16 cellular contexts compared by ENCODE assay signal in the genomic region with DNA sequence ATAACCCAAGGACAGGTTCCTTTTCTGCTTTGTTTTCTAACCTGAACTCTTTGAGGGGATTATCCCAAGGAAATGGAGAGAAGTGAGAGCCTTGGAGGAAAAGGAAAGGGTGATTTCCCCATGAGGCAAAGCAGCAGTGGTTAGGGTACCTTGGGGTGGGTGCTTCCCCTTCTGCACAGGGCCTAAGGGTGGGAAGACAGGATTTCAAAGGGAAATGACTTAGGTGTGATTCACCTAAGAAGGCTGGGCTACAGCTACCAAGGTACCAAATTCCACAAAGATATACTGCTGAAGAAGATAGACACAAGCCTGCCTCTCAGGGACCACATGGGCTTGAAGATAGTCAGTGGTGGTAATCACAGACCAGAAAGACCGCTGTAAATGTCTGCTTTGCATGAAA.
DNase-seq lines count a peak whose midpoint lies in the region; ATAC-seq and TF ChIP-seq lines count a peak whose summit lies in the region.
"Had no signal": no experiment of that assay in that cellular context is flagged by ENCODE, and none has a peak within 500 bp of the region (broad histone marks: within the 10 kb centered on the region; RNA-seq: fewer than 3 reads in every experiment).

No MANE protein-coding gene starts in this region.

- TF ChIP-seq CTCF in IMR-90 (conservative IDR thresholded peaks at IDR 0.05; ENCODE audit: low read depth, low read length) (no peak), RWPE2 (IDR thresholded peaks at IDR 0.05; ENCODE audit: poor library complexity, severe bottlenecking) (no peak), foreskin keratinocyte (conservative IDR thresholded peaks at IDR 0.05) (no peak)

- H4K8ac ChIP-seq in IMR-90 (ENCODE audit: low read depth in 2 of 2, low read length in 2 of 2) = no peak overlapping the region

- H3K4me2 ChIP-seq in IMR-90 (ENCODE audit: low read depth, low read length) = no peak overlapping the region

- no peak overlapping the region for H3K27ac ChIP-seq in IMR-90 (ENCODE audit: insufficient read depth, low read length)
- no peak overlapping the region for H3K27ac ChIP-seq in RWPE2 (ENCODE audit: poor library complexity, severe bottlenecking)
- no peak overlapping the region for H3K27ac ChIP-seq in foreskin keratinocyte

- H3K18ac ChIP-seq in IMR-90 (ENCODE audit: low read depth, low read length) = no peak overlapping the region

- H3K36me3 ChIP-seq in IMR-90 (ENCODE audit: control insufficient read depth, insufficient read depth, low read length) = no peaks in the 10 kb centered on the region
- no peaks in the 10 kb centered on the region for H3K36me3 ChIP-seq in RWPE2 (ENCODE audit: low read depth)

- POLR2A ChIA-PET in IMR-90 (lab: Charles Lee; ENCODE audit: unreplicated experiment) = no interaction called here

- TF ChIP-seq POLR2A in IMR-90 (IDR thresholded peaks at IDR 0.05; ENCODE audit: low read depth, low read length) = no peak

- in situ Hi-C loops in IMR-90 (cut with MboI; ENCODE audit: low sequenced_read_pairs) = no loop called here

- no peak overlapping the region for H2BK15ac ChIP-seq in IMR-90 (ENCODE audit: low read depth, low read length)

- no peak overlapping the region for H3K23ac ChIP-seq in IMR-90 (ENCODE audit: low read depth, low read length)

- no peak overlapping the region for H3K56ac ChIP-seq in IMR-90 (ENCODE audit: extremely low read depth, insufficient read depth, low read length)

- no peaks in the 10 kb centered on the region for H3K9me1 ChIP-seq in IMR-90 (ENCODE audit: insufficient read depth, low read length)

- H4K5ac ChIP-seq in IMR-90 (ENCODE audit: low read depth, low read length) = no peak overlapping the region

- no peaks in the 10 kb centered on the region for H3K9me3 ChIP-seq in IMR-90 (ENCODE audit: control insufficient read depth, insufficient read depth, low read length)
- H3K9me3 ChIP-seq in RWPE2 (ENCODE audit: severe bottlenecking) = no peaks in the 10 kb centered on the region

- H2AK5ac ChIP-seq in IMR-90 (ENCODE audit: low read depth, low read length) = no peak overlapping the region

- no TSS peak for BruUV-seq in IMR-90 (replicated peaks; lab: Mats Ljungman, UMichigan)

- H2BK5ac ChIP-seq in IMR-90 (ENCODE audit: low read depth, low read length, poor library complexity, severe bottlenecking) = no peak overlapping the region

- H2BK120ac ChIP-seq in IMR-90 (ENCODE audit: low read depth, low read length) = no peak overlapping the region

- H4K20me1 ChIP-seq in IMR-90 (ENCODE audit: insufficient read depth, low read length) = no peaks in the 10 kb centered on the region

- CTCF ChIA-PET in IMR-90 (lab: Yijun Ruan, JAX) = no interaction called here

- no peak for DNase-seq in IMR-90
- DNase-seq in RWPE2 (ENCODE audit: low spot score) = no peak
- peak in 1 of 2 donors; percentile 51 for DNase-seq in foreskin keratinocyte
- DNase-seq in NCI-H69 (lab: John Stamatoyannopoulos, UW) = no peak
- no peak for DNase-seq in NCI-H2107 treated with DMSO at 0.1 percent for 48 hours (lab: John Stamatoyannopoulos, UW; ENCODE audit: unreplicated experiment)
- DNase-seq in left colon = no peak
- DNase-seq: C1 segment of cervical spinal cord; CD4-positive, CD25-positive, alpha-beta regulatory T cell; CD8-positive, alpha-beta memory T cell; COR-L47; DMS 273 treated with DMSO at 0.1 percent for 48 hours; DMS53; DND-41; EL; H9 had no signal

- TF ChIP-seq RAD21 in IMR-90 (IDR thresholded peaks at IDR 0.05; ENCODE audit: low read length) = no peak

- H3K4ac ChIP-seq in IMR-90 (ENCODE audit: low read depth, low read length) = no peak overlapping the region

- H4K91ac ChIP-seq in IMR-90 (ENCODE audit: insufficient read depth, low read depth, low read length) = no peak overlapping the region

- intact Hi-C loops in IMR-90 (cut with micrococcal nuclease) (no loop called here), left colon (cut with DNase I, micrococcal nuclease) (no loop called here)

- no peaks in the 10 kb centered on the region for H3K79me1 ChIP-seq in IMR-90 (ENCODE audit: low read depth in 1 of 2, low read length in 2 of 2)

- H3K4me3 ChIP-seq in IMR-90 (ENCODE audit: insufficient read depth, low read depth, low read length) (no peak overlapping the region), RWPE2 (ENCODE audit: severe bottlenecking) (no peak overlapping the region)
- H3K4me3 ChIP-seq: GM12878 had no signal

- H2BK20ac ChIP-seq in IMR-90 (ENCODE audit: low read depth, low read length) = no peak overlapping the region

- no peak overlapping the region for H3K9ac ChIP-seq in IMR-90 (ENCODE audit: low read depth, low read length)

- no CpG with 5 or more reads among the region's 1 CpG for WGBS in IMR-90 (ENCODE audit: extremely low coverage in 2 of 2, insufficient read length in 1 of 2), 2 experiments

- 0 out of 2 replicates have a peak overlapping the region, but pooled peaks have one; percentile 20 for H3K14ac ChIP-seq in IMR-90 (replicated peaks; ENCODE audit: low read depth, low read length)

- H2AFZ ChIP-seq in IMR-90 (replicated peaks; ENCODE audit: low read length, poor library complexity) = no peak overlapping the region

- ATAC-seq in IMR-90 (ENCODE audit: low read depth) (no peak), RWPE2 (ENCODE audit: low read depth) (peak; percentile 75), foreskin keratinocyte (peak; percentile 73), left colon (no peak)
- ATAC-seq: GM12878 had no signal

- H2AK9ac ChIP-seq in IMR-90 (replicated peaks; ENCODE audit: low read depth, low read length, poor library complexity) = no peak overlapping the region

- H3K4me1 ChIP-seq in IMR-90 (ENCODE audit: control insufficient read depth, insufficient read depth, low read length) (peaks cover 4% of the 10 kb centered on the region), RWPE2 (ENCODE audit: insufficient read depth, poor library complexity, severe bottlenecking) (peaks cover 23% of the 10 kb centered on the region), foreskin keratinocyte (peaks cover 9% of the 10 kb centered on the region)

- dilution Hi-C loops in IMR-90 (cut with HindIII; ENCODE audit: low sequenced_read_pairs, unreplicated experiment) = no loop called here

- H3K27me3 ChIP-seq in IMR-90 (ENCODE audit: control insufficient read depth, insufficient read depth, low read length) = no peaks in the 10 kb centered on the region
- no peaks in the 10 kb centered on the region for H3K27me3 ChIP-seq in RWPE2 (ENCODE audit: insufficient read depth, poor library complexity, severe bottlenecking)
- no peaks in the 10 kb centered on the region for H3K27me3 ChIP-seq in foreskin keratinocyte

TF ChIP-seq in IMR-90, 13 proteins besides CTCF, POLR2A, EP300 and RAD21:
- TF ChIP-seq FOS (IDR thresholded peaks at IDR 0.05; ENCODE audit: low read depth, low read length) = no peak

Comparison
In these comparisons a context has a peak if more than half of its experiments do, and no peak if none do; other contexts are left out.
1. ATAC-seq: peak in RWPE2 (single experiment) and foreskin keratinocyte (single experiment); none in IMR-90 (single experiment) and left colon (single experiment).